Comparison of ENCODE assay signal across 10 cellular contexts in genomic region chr17:49523706-49524472, GRCh38. TPM values are rescaled to one million over a fixed set of nuclear protein-coding genes. Genes with fewer than 3 reads are reported as not detected.
DNase-seq lines count a peak whose midpoint lies in the region; ATAC-seq and TF ChIP-seq lines count a peak whose summit lies in the region.
"Had no signal": no experiment of that assay in that cellular context is flagged by ENCODE, and none has a peak within 500 bp of the region (broad histone marks: within the 10 kb centered on the region; RNA-seq: fewer than 3 reads in every experiment).

No MANE protein-coding gene starts in this region.

- CTCF ChIA-PET in naive thymus-derived CD4-positive, alpha-beta T cell (lab: Charles Lee) = no interaction called here

- H3K4me3 ChIP-seq in naive thymus-derived CD4-positive, alpha-beta T cell (ENCODE audit: low read length) = no peak overlapping the region

- no peak overlapping the region for H3K27ac ChIP-seq in naive thymus-derived CD4-positive, alpha-beta T cell (ENCODE audit: low read depth, low read length)

- no peaks in the 10 kb centered on the region for H3K4me1 ChIP-seq in naive thymus-derived CD4-positive, alpha-beta T cell (ENCODE audit: control insufficient read depth in 2 of 2, insufficient read depth in 2 of 2, low read length in 2 of 2)

- no peaks in the 10 kb centered on the region for H3K9me3 ChIP-seq in naive thymus-derived CD4-positive, alpha-beta T cell (ENCODE audit: control insufficient read depth in 2 of 3, low read length in 3 of 3)

- TF ChIP-seq POLR2A in GM18505 (IDR thresholded peaks at IDR 0.05; ENCODE audit: borderline replicate concordance, extremely low read depth, insufficient read depth, insufficient read length) = no peak

- peak; percentile 13 for DNase-seq in EH (ENCODE audit: low read depth)
- peak; percentile 97 for DNase-seq in NCI-H2171 (lab: John Stamatoyannopoulos, UW)
- DNase-seq in activated gamma-delta T cell treated with anti-CD3 and anti-CD28 coated beads, Interleukin-2, amount 50 U/mL, for 16 hours (ENCODE audit: low read depth) = peak; percentile 7
- peak in 7 of 9 donors; percentile 17 to 70 (median 40) for DNase-seq in naive thymus-derived CD4-positive, alpha-beta T cell
- DNase-seq in SW 1271 (lab: John Stamatoyannopoulos, UW) = no peak
- DNase-seq in NCI-H82 treated with DMSO at 0.1 percent for 48 hours (lab: John Stamatoyannopoulos, UW; ENCODE audit: unreplicated experiment) = no peak
- DNase-seq: stimulated activated naive B cell treated with anti-CD40 and anti-IgM and Interleukin-4, amounts not matched to agents 10 μg/mL and 1 μg/mL and 100 μg/mL, for 72 hours had no signal

- H3K36me3 ChIP-seq in naive thymus-derived CD4-positive, alpha-beta T cell (ENCODE audit: control insufficient read depth in 2 of 3, insufficient read depth in 3 of 3, low read length in 3 of 3) = no peaks in the 10 kb centered on the region

- POLR2A ChIA-PET in naive thymus-derived CD4-positive, alpha-beta T cell (lab: Charles Lee) = no interaction called here

- H3K4me1 Mint-ChIP-seq in naive thymus-derived CD4-positive, alpha-beta T cell = peaks cover 0 to 14% (median 7%) of the 10 kb centered on the region in 7 donors
- no peaks in the 10 kb centered on the region for H3K4me1 Mint-ChIP-seq in stimulated activated memory B cell treated with anti-CD40 and anti-IgM and Interleukin-4, amounts not matched to agents 10 μg/mL and 1 μg/mL and 100 μg/mL, for 72 hours
- H3K4me1 Mint-ChIP-seq: stimulated activated naive B cell treated with anti-CD40 and anti-IgM and Interleukin-4, amounts not matched to agents 10 μg/mL and 1 μg/mL and 100 μg/mL, for 72 hours had no signal

- no peaks in the 10 kb centered on the region for H3K36me3 Mint-ChIP-seq in naive thymus-derived CD4-positive, alpha-beta T cell
- no peaks in the 10 kb centered on the region for H3K36me3 Mint-ChIP-seq in stimulated activated memory B cell treated with anti-CD40 and anti-IgM and Interleukin-4, amounts not matched to agents 10 μg/mL and 1 μg/mL and 100 μg/mL, for 72 hours
- H3K36me3 Mint-ChIP-seq: stimulated activated naive B cell treated with anti-CD40 and anti-IgM and Interleukin-4, amounts not matched to agents 10 μg/mL and 1 μg/mL and 100 μg/mL, for 72 hours had no signal

- intact Hi-C loops in naive thymus-derived CD4-positive, alpha-beta T cell (cut with micrococcal nuclease) = no loop called here

- peaks cover 0 to 12% (median 0%) of the 10 kb centered on the region in 5 donors for H3K27me3 Mint-ChIP-seq in naive thymus-derived CD4-positive, alpha-beta T cell
- peaks cover 64% of the 10 kb centered on the region for H3K27me3 Mint-ChIP-seq in stimulated activated memory B cell treated with anti-CD40 and anti-IgM and Interleukin-4, amounts not matched to agents 10 μg/mL and 1 μg/mL and 100 μg/mL, for 72 hours

- H3K27me3 ChIP-seq in naive thymus-derived CD4-positive, alpha-beta T cell (ENCODE audit: control insufficient read depth in 2 of 2, insufficient read depth in 2 of 2, low read length in 2 of 2) = no peaks in the 10 kb centered on the region

- ATAC-seq in naive thymus-derived CD4-positive, alpha-beta T cell = peak; percentile 31
- no peak for ATAC-seq in stimulated activated memory B cell treated with anti-CD40 and anti-IgM and Interleukin-4, amounts not matched to agents 10 μg/mL and 1 μg/mL and 100 μg/mL, for 72 hours
- ATAC-seq in GM18505 (IDR thresholded peaks at IDR 0.05; ENCODE audit: unreplicated experiment) = no peak

- peak overlapping the region in 2 of 9 donors; percentile 11 to 46 for H3K27ac Mint-ChIP-seq in naive thymus-derived CD4-positive, alpha-beta T cell
- H3K27ac Mint-ChIP-seq in stimulated activated memory B cell treated with anti-CD40 and anti-IgM and Interleukin-4, amounts not matched to agents 10 μg/mL and 1 μg/mL and 100 μg/mL, for 72 hours = no peak overlapping the region
- H3K27ac Mint-ChIP-seq: activated T-helper 2 cell treated with anti-CD3 and anti-CD28 coated beads, Interferon-gamma antibody, Interleukin-2, Interleukin-4, amounts not matched to agents 10 μg/mL and 5 μg/mL and 100 μg/mL, durations not matched to agents 14 hours and 24 hours and 36 hours; stimulated activated naive B cell treated with anti-CD40 and anti-IgM and Interleukin-4, amounts not matched to agents 10 μg/mL and 1 μg/mL and 100 μg/mL, for 72 hours had no signal

- peaks cover 0 to 2% (median 0%) of the 10 kb centered on the region in 11 donors for H3K9me3 Mint-ChIP-seq in naive thymus-derived CD4-positive, alpha-beta T cell
- H3K9me3 Mint-ChIP-seq in stimulated activated memory B cell treated with anti-CD40 and anti-IgM and Interleukin-4, amounts not matched to agents 10 μg/mL and 1 μg/mL and 100 μg/mL, for 72 hours = no peaks in the 10 kb centered on the region
- H3K9me3 Mint-ChIP-seq: activated T-helper 2 cell treated with anti-CD3 and anti-CD28 coated beads, Interferon-gamma antibody, Interleukin-2, Interleukin-4, amounts not matched to agents 10 μg/mL and 5 μg/mL and 100 μg/mL, durations not matched to agents 14 hours and 24 hours and 36 hours; stimulated activated naive B cell treated with anti-CD40 and anti-IgM and Interleukin-4, amounts not matched to agents 10 μg/mL and 1 μg/mL and 100 μg/mL, for 72 hours had no signal

- H3K4me3 Mint-ChIP-seq in naive thymus-derived CD4-positive, alpha-beta T cell = no peak overlapping the region
- H3K4me3 Mint-ChIP-seq in stimulated activated memory B cell treated with anti-CD40 and anti-IgM and Interleukin-4, amounts not matched to agents 10 μg/mL and 1 μg/mL and 100 μg/mL, for 72 hours = no peak overlapping the region
- H3K4me3 Mint-ChIP-seq: stimulated activated naive B cell treated with anti-CD40 and anti-IgM and Interleukin-4, amounts not matched to agents 10 μg/mL and 1 μg/mL and 100 μg/mL, for 72 hours had no signal

RNA-seq across cellular contexts. Expression of gene NGFR, which starts 28.8 kb away (rescaled TPM):
- under 1 TPM in 3 of 5 experiments, not detected in 2; 0.07 to 0.17 (median 0.16) TPM for total RNA-seq in naive thymus-derived CD4-positive, alpha-beta T cell
- polyA plus RNA-seq in naive thymus-derived CD4-positive, alpha-beta T cell = not detected

RNA-seq across cellular contexts. Expression of gene NXPH3, which starts 51.8 kb away (rescaled TPM):
- total RNA-seq in naive thymus-derived CD4-positive, alpha-beta T cell = not detected
- not detected for polyA plus RNA-seq in naive thymus-derived CD4-positive, alpha-beta T cell

Comparison
In these comparisons a context has a peak if more than half of its experiments do, and no peak if none do; other contexts are left out.
1. DNase-seq: peak in EH (single experiment), NCI-H2171 (single experiment), activated gamma-delta T cell treated with anti-CD3 and anti-CD28 coated beads, Interleukin-2, amount 50 U/mL, for 16 hours (single experiment) and naive thymus-derived CD4-positive, alpha-beta T cell (7 of 9); none in SW 1271 (0 of 2) and NCI-H82 treated with DMSO at 0.1 percent for 48 hours (single experiment).